Comparison of ENCODE assay signal across 5 cellular contexts in the genomic region with DNA sequence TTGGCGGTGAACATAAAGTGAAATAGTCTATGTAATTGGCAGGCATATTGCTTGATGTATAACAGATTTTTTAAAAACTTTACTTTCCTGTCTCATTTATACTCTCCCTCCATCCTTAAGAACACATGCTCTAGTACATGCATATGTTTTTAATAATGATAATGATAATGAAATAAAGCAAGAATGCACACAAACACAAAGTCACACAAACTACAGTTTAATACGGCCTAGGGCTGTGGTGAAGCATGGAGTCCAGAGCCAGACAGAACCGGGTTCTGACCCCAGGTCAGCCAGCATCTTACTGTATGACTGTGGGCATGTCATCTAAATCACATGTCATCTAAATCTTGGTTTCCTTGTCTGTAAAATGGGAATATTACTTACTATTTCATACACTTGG.
"Had no signal": no experiment of that assay in that cellular context is flagged by ENCODE, and none has a peak within 500 bp of the region (broad histone marks: within the 10 kb centered on the region; RNA-seq: fewer than 3 reads in every experiment).

No MANE protein-coding gene starts in this region.

- H3K4me3 ChIP-seq: K562 had no signal

- H3K27ac Mint-ChIP-seq: IgD-negative memory B cell had no signal

- H3K27ac ChIP-seq: HL-60 had no signal

- H3K36me3 Mint-ChIP-seq: IgD-negative memory B cell had no signal

- H3K4me3 Mint-ChIP-seq: IgD-negative memory B cell had no signal

- ATAC-seq: HepG2, K562 had no signal

- DNase-seq: IMR-90 had no signal
